10 cellular contexts compared by ENCODE assay signal in genomic region chr7:132755538-132756481, GRCh38.
DNase-seq lines count a peak whose midpoint lies in the region; ATAC-seq and TF ChIP-seq lines count a peak whose summit lies in the region.
"Had no signal": no experiment of that assay in that cellular context is flagged by ENCODE, and none has a peak within 500 bp of the region (broad histone marks: within the 10 kb centered on the region; RNA-seq: fewer than 3 reads in every experiment).

No MANE protein-coding gene starts in this region.

- no peak for TF ChIP-seq POLR2A in HCT116 (IDR thresholded peaks at IDR 0.05; ENCODE audit: borderline replicate concordance, extremely low read depth, insufficient read depth, insufficient read length)

- H3K4me2 ChIP-seq in HCT116 (ENCODE audit: low read length), result no peak overlapping the region

- no peak overlapping the region for H3K27ac Mint-ChIP-seq in stimulated activated naive B cell treated with anti-CD40 and anti-IgM and Interleukin-4, amounts not matched to agents 10 μg/mL and 1 μg/mL and 100 μg/mL, for 72 hours
- H3K27ac Mint-ChIP-seq: activated B cell treated with CpG ODN at 0.5 μM for 24 hours had no signal

- no peaks in the 10 kb centered on the region for H3K36me3 ChIP-seq in HCT116 (ENCODE audit: control insufficient read depth in 1 of 2, insufficient read depth in 2 of 2, low read length in 2 of 2)

- H3K4me3 Mint-ChIP-seq in stimulated activated naive B cell treated with anti-CD40 and anti-IgM and Interleukin-4, amounts not matched to agents 10 μg/mL and 1 μg/mL and 100 μg/mL, for 72 hours, result no peak overlapping the region
- H3K4me3 Mint-ChIP-seq: activated B cell treated with CpG ODN at 0.5 μM for 24 hours had no signal

- no peaks in the 10 kb centered on the region for H3K9me2 ChIP-seq in HCT116 (ENCODE audit: insufficient read depth)

- BruUV-seq in HCT116 (replicated peaks; lab: Mats Ljungman, UMichigan), result no TSS peak

- CTCF ChIA-PET in HCT116 (lab: Charles Lee), result no interaction called here

- no peaks in the 10 kb centered on the region for H3K36me3 Mint-ChIP-seq in stimulated activated naive B cell treated with anti-CD40 and anti-IgM and Interleukin-4, amounts not matched to agents 10 μg/mL and 1 μg/mL and 100 μg/mL, for 72 hours

- H3K9ac ChIP-seq in HCT116 (ENCODE audit: low read length), result no peak overlapping the region

- no peak for DNase-seq in HCT116 (ENCODE audit: low read depth, low spot score)
- DNase-seq in SK-N-DZ (ENCODE audit: low spot score), result peak; percentile 21
- peak; percentile 75 for DNase-seq in glomerular visceral epithelial cell (ENCODE audit: extremely low spot score)
- DNase-seq in stimulated activated naive B cell treated with anti-CD40 and anti-IgM and Interleukin-4, amounts not matched to agents 10 μg/mL and 1 μg/mL and 100 μg/mL, for 72 hours, result no peak
- DNase-seq in stimulated activated CD4-positive, alpha-beta T cell treated with anti-CD3 and anti-CD28 coated beads, Interleukin-15, amount 100 ng/mL, for 24 hours, result no peak
- no peak for DNase-seq in OCI-M2 (lab: John Stamatoyannopoulos, UW; ENCODE audit: unreplicated experiment)
- DNase-seq: activated B cell treated with CpG ODN at 0.5 μM for 24 hours, DND-41, NCI-H2107 had no signal

- peaks cover 5 to 7% of the 10 kb centered on the region in 2 donors for H3K4me1 Mint-ChIP-seq in stimulated activated naive B cell treated with anti-CD40 and anti-IgM and Interleukin-4, amounts not matched to agents 10 μg/mL and 1 μg/mL and 100 μg/mL, for 72 hours
- H3K4me1 Mint-ChIP-seq: activated B cell treated with CpG ODN at 0.5 μM for 24 hours had no signal

- H3K4me1 ChIP-seq in HCT116 (ENCODE audit: control insufficient read depth in 1 of 2, insufficient read depth in 2 of 2, low read length in 2 of 2), result no peaks in the 10 kb centered on the region

- no peak for TF ChIP-seq CTCF in HCT116 (IDR thresholded peaks at IDR 0.05 in 2 of 3, conservative IDR thresholded peaks at IDR 0.05 in 1 of 3; ENCODE audit: borderline replicate concordance in 1 of 3, insufficient read depth in 1 of 3, low read depth in 2 of 3, low read length in 2 of 3)

- peaks cover 0 to 1% of the 10 kb centered on the region in 2 donors for H3K9me3 Mint-ChIP-seq in stimulated activated naive B cell treated with anti-CD40 and anti-IgM and Interleukin-4, amounts not matched to agents 10 μg/mL and 1 μg/mL and 100 μg/mL, for 72 hours
- H3K9me3 Mint-ChIP-seq: activated B cell treated with CpG ODN at 0.5 μM for 24 hours had no signal

- ATAC-seq in HCT116 (peak; percentile 64), GM21619 (IDR thresholded peaks at IDR 0.05; ENCODE audit: unreplicated experiment) (no peak)
- peak; percentile 63 to 82 for ATAC-seq in stimulated activated naive B cell treated with anti-CD40 and anti-IgM and Interleukin-4, amounts not matched to agents 10 μg/mL and 1 μg/mL and 100 μg/mL, for 72 hours (replicated peaks)

- TF ChIP-seq RAD21 in HCT116 (IDR thresholded peaks at IDR 0.05; ENCODE audit: low read depth), result no peak

- no peak overlapping the region for H3K27ac ChIP-seq in HCT116 (ENCODE audit: low read depth, low read length)

- no peak overlapping the region for H2AFZ ChIP-seq in HCT116 (ENCODE audit: low read depth, low read length, poor library complexity, severe bottlenecking)

- RAD21 ChIA-PET in HCT116 (lab: Charles Lee; ENCODE audit: low non-redundant PET in 1 of 2, low total read pairs in 2 of 2, uncharacterized antibody in 2 of 2, unreplicated experiment in 2 of 2), result no interaction called here

- no peaks in the 10 kb centered on the region for H3K9me3 ChIP-seq in HCT116 (ENCODE audit: control insufficient read depth in 1 of 2, insufficient read depth in 1 of 2, low read depth in 1 of 2, low read length in 2 of 2)

- peaks cover 5% of the 10 kb centered on the region; the same call in 1 of the 2 replicates for H3K27me3 ChIP-seq in HCT116 (ENCODE audit: insufficient read depth, low read length)

- POLR2A ChIA-PET in HCT116 (lab: Charles Lee), result no interaction called here

- no peaks in the 10 kb centered on the region for H4K20me1 ChIP-seq in HCT116 (ENCODE audit: insufficient read depth)

- H3K79me2 ChIP-seq in HCT116 (ENCODE audit: insufficient read depth, low read length), result no peaks in the 10 kb centered on the region

- no peaks in the 10 kb centered on the region for H3K27me3 Mint-ChIP-seq in stimulated activated naive B cell treated with anti-CD40 and anti-IgM and Interleukin-4, amounts not matched to agents 10 μg/mL and 1 μg/mL and 100 μg/mL, for 72 hours
- H3K27me3 Mint-ChIP-seq: activated B cell treated with CpG ODN at 0.5 μM for 24 hours had no signal

- intact Hi-C loops in HCT116 (cut with micrococcal nuclease), result no loop called here

- H3K4me3 ChIP-seq in HCT116 (replicated peaks in 1 of 2; ENCODE audit: low read depth in 1 of 2, low read length in 2 of 2), result no peak overlapping the region

TF ChIP-seq in HCT116, 20 proteins besides CTCF, POLR2A, EP300 and RAD21:
- TF ChIP-seq ZNF274 (IDR thresholded peaks at IDR 0.05; ENCODE audit: low read depth, low read length), result no peak
- no peak for TF ChIP-seq ZBTB33 (IDR thresholded peaks at IDR 0.05; ENCODE audit: extremely low read depth, insufficient replicate concordance, low read length)
- TF ChIP-seq CBX3 (IDR thresholded peaks at IDR 0.05; ENCODE audit: low read depth), result no peak
- no peak for TF ChIP-seq TCF7L2 (IDR thresholded peaks at IDR 0.05; ENCODE audit: borderline replicate concordance, extremely low read depth, insufficient read depth, insufficient read length)
- TF ChIP-seq SIN3A (IDR thresholded peaks at IDR 0.05; ENCODE audit: low read depth), result no peak
- no peak for TF ChIP-seq ELF1 (IDR thresholded peaks at IDR 0.05; ENCODE audit: borderline replicate concordance, low read depth)
- TF ChIP-seq JUND (IDR thresholded peaks at IDR 0.05), result no peak
- TF ChIP-seq, protein P1, sequence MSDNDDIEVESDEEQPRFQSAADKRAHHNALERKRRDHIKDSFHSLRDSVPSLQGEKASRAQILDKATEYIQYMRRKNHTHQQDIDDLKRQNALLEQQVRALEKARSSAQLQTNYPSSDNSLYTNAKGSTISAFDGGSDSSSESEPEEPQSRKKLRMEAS (IDR thresholded peaks at IDR 0.05), result no peak

Comparison
In these comparisons a context has a peak if more than half of its experiments do, and no peak if none do; other contexts are left out.
1. DNase-seq: peak in SK-N-DZ (single experiment) and glomerular visceral epithelial cell (single experiment); none in HCT116 (single experiment), stimulated activated naive B cell treated with anti-CD40 and anti-IgM and Interleukin-4, amounts not matched to agents 10 μg/mL and 1 μg/mL and 100 μg/mL, for 72 hours (single experiment), stimulated activated CD4-positive, alpha-beta T cell treated with anti-CD3 and anti-CD28 coated beads, Interleukin-15, amount 100 ng/mL, for 24 hours (single experiment) and OCI-M2 (single experiment).